ENCODE assay signal across 1 cellular context in genomic region chr2:98583866-98584618, GRCh38.
TF ChIP-seq lines count a peak whose summit lies in the region.

No MANE protein-coding gene starts in this region.

TF ChIP-seq in HepG2, 621 proteins besides CTCF, POLR2A, EP300 and RAD21 (continued from another document and continues in another):
- TF ChIP-seq CCDC6 (CRISPR knock-in tag; IDR thresholded peaks at IDR 0.05) = peak; percentile 84; the same call in 1 of the 2 replicates
- TF ChIP-seq ZNF577 (CRISPR knock-in tag; IDR thresholded peaks at IDR 0.05; ENCODE audit: borderline replicate concordance, low read depth) = no peak
- TF ChIP-seq ZNF451 (CRISPR knock-in tag; IDR thresholded peaks at IDR 0.05) = no peak
- TF ChIP-seq GATAD2A (CRISPR knock-in tag; IDR thresholded peaks at IDR 0.05) = peak; percentile 86
- peak; percentile 72; the same call in 1 of the 2 replicates for TF ChIP-seq TSC22D2 (CRISPR knock-in tag; IDR thresholded peaks at IDR 0.05; ENCODE audit: borderline replicate concordance)
- TF ChIP-seq ZNF431 (CRISPR knock-in tag; IDR thresholded peaks at IDR 0.05; ENCODE audit: borderline replicate concordance, low read depth) = 0 out of 2 replicates have a peak, but pooled peaks have one; percentile 48
- 0 out of 2 replicates have a peak, but pooled peaks have one; percentile 71 for TF ChIP-seq ZNF337 (CRISPR knock-in tag; IDR thresholded peaks at IDR 0.05; ENCODE audit: borderline replicate concordance, low read depth)
- TF ChIP-seq DDIT3 (CRISPR knock-in tag; IDR thresholded peaks at IDR 0.05) = no peak
- no peak for TF ChIP-seq ZFP82 (CRISPR knock-in tag; IDR thresholded peaks at IDR 0.05; ENCODE audit: borderline replicate concordance)
- TF ChIP-seq GMEB1 (CRISPR knock-in tag; IDR thresholded peaks at IDR 0.05; ENCODE audit: borderline replicate concordance) = peak; percentile 60; the same call in 1 of the 2 replicates
- no peak for TF ChIP-seq SMAD1 (CRISPR knock-in tag; IDR thresholded peaks at IDR 0.05; ENCODE audit: borderline replicate concordance, low read depth)
- no peak for TF ChIP-seq ZSCAN22 (CRISPR knock-in tag; IDR thresholded peaks at IDR 0.05)
- TF ChIP-seq ZNF891 (CRISPR knock-in tag; IDR thresholded peaks at IDR 0.05) = peak; percentile 83
- TF ChIP-seq ZNF124 (CRISPR knock-in tag; IDR thresholded peaks at IDR 0.05) = no peak
- TF ChIP-seq MLX (CRISPR knock-in tag; IDR thresholded peaks at IDR 0.05) = no peak
- TF ChIP-seq ZMYM3 (CRISPR knock-in tag; IDR thresholded peaks at IDR 0.05) = no peak; the same call in 1 of the 2 replicates
- TF ChIP-seq ZSCAN9 (CRISPR knock-in tag; IDR thresholded peaks at IDR 0.05; ENCODE audit: borderline replicate concordance) = no peak
- 0 out of 2 replicates have a peak, but pooled peaks have one; percentile 29 for TF ChIP-seq SIX4 (CRISPR knock-in tag; IDR thresholded peaks at IDR 0.05)
- no peak for TF ChIP-seq KLF13 (CRISPR knock-in tag; IDR thresholded peaks at IDR 0.05)
- TF ChIP-seq HNRNPK (IDR thresholded peaks at IDR 0.05; ENCODE audit: low read depth, low read length, poor library complexity, severe bottlenecking) = no peak
- TF ChIP-seq HCFC1 (IDR thresholded peaks at IDR 0.05; ENCODE audit: low read depth, low read length) = no peak
- TF ChIP-seq ZNF441 (CRISPR knock-in tag; IDR thresholded peaks at IDR 0.05; ENCODE audit: borderline replicate concordance) = no peak
- 0 out of 2 replicates have a peak, but pooled peaks have one; percentile 20 for TF ChIP-seq NR2C2 (CRISPR knock-in tag; IDR thresholded peaks at IDR 0.05; ENCODE audit: borderline replicate concordance)
- TF ChIP-seq ZBTB46 (CRISPR knock-in tag; IDR thresholded peaks at IDR 0.05; ENCODE audit: borderline replicate concordance) = no peak
- TF ChIP-seq KIAA2018 (CRISPR knock-in tag; IDR thresholded peaks at IDR 0.05; ENCODE audit: borderline replicate concordance) = no peak
- no peak for TF ChIP-seq ZNF792 (CRISPR knock-in tag; IDR thresholded peaks at IDR 0.05)
- no peak for TF ChIP-seq ZSCAN12 (CRISPR knock-in tag; IDR thresholded peaks at IDR 0.05)
- no peak for TF ChIP-seq ERF (CRISPR knock-in tag; IDR thresholded peaks at IDR 0.05)
- TF ChIP-seq HINFP (CRISPR knock-in tag; IDR thresholded peaks at IDR 0.05; ENCODE audit: low read depth) = 0 out of 2 replicates have a peak, but pooled peaks have one; percentile 24
- TF ChIP-seq THAP9 (CRISPR knock-in tag; IDR thresholded peaks at IDR 0.05; ENCODE audit: borderline replicate concordance) = peak; percentile 44; the same call in 1 of the 2 replicates
- no peak for TF ChIP-seq THYN1 (CRISPR knock-in tag; IDR thresholded peaks at IDR 0.05; ENCODE audit: borderline replicate concordance, low read depth)
- TF ChIP-seq ZNF296 (CRISPR knock-in tag; conservative IDR thresholded peaks at IDR 0.05) = no peak
- no peak for TF ChIP-seq NFYC (CRISPR knock-in tag; IDR thresholded peaks at IDR 0.05)
- no peak for TF ChIP-seq ZNF430 (CRISPR knock-in tag; IDR thresholded peaks at IDR 0.05)
- TF ChIP-seq ZBTB34 (CRISPR knock-in tag; IDR thresholded peaks at IDR 0.05) = peak; percentile 77
- peak in 1 of 2 experiments; percentile 36; a peak in 1 of 4 replicates for TF ChIP-seq ATF4 (CRISPR knock-in tag; IDR thresholded peaks at IDR 0.05)
- TF ChIP-seq NONO (IDR thresholded peaks at IDR 0.05) = no peak
- TF ChIP-seq NONO (CRISPR knock-in tag; conservative IDR thresholded peaks at IDR 0.05) = peak; percentile 87
- TF ChIP-seq NFATC3 (CRISPR knock-in tag; IDR thresholded peaks at IDR 0.05) = no peak
- TF ChIP-seq TFE3 (CRISPR knock-in tag; IDR thresholded peaks at IDR 0.05) = 0 out of 2 replicates have a peak, but pooled peaks have one; percentile 46
